In genomic region chr12:99505805-99506204, GRCh38 we compare ENCODE assay signal across 24 cellular contexts.
"Had no signal": no experiment of that assay in that cellular context is flagged by ENCODE, and none has a peak within 500 bp of the region (broad histone marks: within the 10 kb centered on the region; RNA-seq: fewer than 3 reads in every experiment).

No MANE protein-coding gene starts in this region.

- H2AFZ ChIP-seq: PC-9 had no signal

- H3K36me3 ChIP-seq: adrenal gland, WERI-Rb-1 had no signal

- H3K4me3 ChIP-seq: adrenal gland, K562, PC-9 had no signal

- H3K4me2 ChIP-seq: PC-9 had no signal

- ATAC-seq: activated CD4-positive, alpha-beta T cell treated with anti-CD3 and anti-CD28 coated beads for 36 hours; K562 had no signal

- H3K27me3 ChIP-seq: adrenal gland had no signal

- H3K27ac ChIP-seq: adrenal gland, PC-9, WERI-Rb-1 had no signal

- DNase-seq: activated CD4-positive, alpha-beta memory T cell treated with anti-CD3 and anti-CD28 coated beads, Interleukin-2, amount 10 ng/mL, durations not matched to agents 7 days and 5 days; activated CD4-positive, alpha-beta T cell treated with anti-CD3 and anti-CD28 coated beads for 36 hours; activated CD4-positive, alpha-beta T cell treated with anti-CD3 and anti-CD28 coated beads, Interleukin-2, amount 50 U/mL, for 1 hour; activated naive CD4-positive, alpha-beta T cell treated with anti-CD3 and anti-CD28 coated beads, Interleukin-2, amount 50 U/mL, for 16 hours; activated naive CD8-positive, alpha-beta T cell treated with anti-CD3 and anti-CD28 coated beads, Interleukin-2, amount 10 ng/mL, durations not matched to agents 7 days and 5 days; activated T-cell treated with anti-CD3 and anti-CD28 coated beads, Interleukin-2, amount 50 U/mL, for 1 hour; adrenal gland; anterior cingulate cortex; Karpas-422; NCI-H1092 treated with DMSO at 0.1 percent for 48 hours; NCI-H1417 treated with DMSO at 0.1 percent for 48 hours; NCI-H1694; NCI-H2029; NCI-H2107; NCI-H2171 treated with DMSO at 0.1 percent for 48 hours; NCI-H345; NCI-H510A; NCI-H526 treated with DMSO at 0.1 percent for 48 hours; NCI-H82; PC-9; SIG-M5; T-helper 1 cell; WERI-Rb-1 had no signal

- H3K9me3 ChIP-seq: adrenal gland had no signal

- H3K4me1 ChIP-seq: adrenal gland had no signal
